Comparison of ENCODE assay signal across 1 cellular context in the genomic region with DNA sequence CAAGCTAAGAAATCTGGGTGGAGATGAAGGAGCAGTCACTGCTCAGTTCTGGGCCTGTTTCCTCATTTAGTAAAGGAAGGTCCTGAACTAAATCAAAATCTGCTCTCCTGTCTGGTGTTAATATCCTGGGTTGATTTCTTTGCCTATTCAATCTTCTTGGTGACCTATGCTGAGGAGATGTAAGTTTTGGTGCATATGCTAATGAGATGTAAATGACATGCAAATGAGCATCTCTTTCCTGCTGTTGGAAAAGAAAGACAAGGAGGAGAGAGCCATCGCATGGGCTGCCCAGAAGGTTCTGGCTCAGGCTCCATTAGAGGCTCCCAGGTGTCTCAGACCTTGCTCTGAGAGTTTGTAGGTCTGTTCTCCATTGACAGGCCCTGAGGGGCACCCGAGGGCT.
TF ChIP-seq lines count a peak whose summit lies in the region.

No MANE protein-coding gene starts in this region.

TF ChIP-seq in A549, 52 proteins besides CTCF, POLR2A, EP300 and RAD21:
- TF ChIP-seq ELK1 (IDR thresholded peaks at IDR 0.05; ENCODE audit: low read depth, low read length) (no peak), FOSB (CRISPR knock-in tag; IDR thresholded peaks at IDR 0.05) (no peak), CBX8 (IDR thresholded peaks at IDR 0.05) (no peak), TP53 (CRISPR knock-in tag; IDR thresholded peaks at IDR 0.05) (no peak), HEYL (CRISPR knock-in tag; IDR thresholded peaks at IDR 0.05) (no peak), MYC (IDR thresholded peaks at IDR 0.05; ENCODE audit: borderline replicate concordance, low read length) (no peak), HOXB5 (CRISPR knock-in tag; IDR thresholded peaks at IDR 0.05) (no peak), RARB (CRISPR knock-in tag; IDR thresholded peaks at IDR 0.05) (no peak), CBX2 (IDR thresholded peaks at IDR 0.05; ENCODE audit: borderline replicate concordance, low read depth) (no peak), TFCP2L1 (CRISPR knock-in tag; IDR thresholded peaks at IDR 0.05) (no peak), EHMT2 (IDR thresholded peaks at IDR 0.05; ENCODE audit: low read depth) (no peak), MAX (IDR thresholded peaks at IDR 0.05) (no peak)
- TF ChIP-seq, protein P1, sequence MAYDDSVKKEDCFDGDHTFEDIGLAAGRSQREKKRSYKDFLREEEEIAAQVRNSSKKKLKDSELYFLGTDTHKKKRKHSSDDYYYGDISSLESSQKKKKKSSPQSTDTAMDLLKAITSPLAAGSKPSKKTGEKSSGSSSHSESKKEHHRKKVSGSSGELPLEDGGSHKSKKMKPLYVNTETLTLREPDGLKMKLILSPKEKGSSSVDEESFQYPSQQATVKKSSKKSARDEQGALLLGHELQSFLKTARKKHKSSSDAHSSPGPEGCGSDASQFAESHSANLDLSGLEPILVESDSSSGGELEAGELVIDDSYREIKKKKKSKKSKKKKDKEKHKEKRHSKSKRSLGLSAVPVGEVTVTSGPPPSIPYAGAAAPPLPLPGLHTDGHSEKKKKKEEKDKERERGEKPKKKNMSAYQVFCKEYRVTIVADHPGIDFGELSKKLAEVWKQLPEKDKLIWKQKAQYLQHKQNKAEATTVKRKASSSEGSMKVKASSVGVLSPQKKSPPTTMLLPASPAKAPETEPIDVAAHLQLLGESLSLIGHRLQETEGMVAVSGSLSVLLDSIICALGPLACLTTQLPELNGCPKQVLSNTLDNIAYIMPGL (CRISPR knock-in tag; IDR thresholded peaks at IDR 0.05; ENCODE audit: borderline replicate concordance): no peak
- TF ChIP-seq, protein P2, sequence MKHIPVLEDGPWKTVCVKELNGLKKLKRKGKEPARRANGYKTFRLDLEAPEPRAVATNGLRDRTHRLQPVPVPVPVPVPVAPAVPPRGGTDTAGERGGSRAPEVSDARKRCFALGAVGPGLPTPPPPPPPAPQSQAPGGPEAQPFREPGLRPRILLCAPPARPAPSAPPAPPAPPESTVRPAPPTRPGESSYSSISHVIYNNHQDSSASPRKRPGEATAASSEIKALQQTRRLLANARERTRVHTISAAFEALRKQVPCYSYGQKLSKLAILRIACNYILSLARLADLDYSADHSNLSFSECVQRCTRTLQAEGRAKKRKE (CRISPR knock-in tag; IDR thresholded peaks at IDR 0.05; ENCODE audit: low read depth): no peak
- TF ChIP-seq, protein P3, sequence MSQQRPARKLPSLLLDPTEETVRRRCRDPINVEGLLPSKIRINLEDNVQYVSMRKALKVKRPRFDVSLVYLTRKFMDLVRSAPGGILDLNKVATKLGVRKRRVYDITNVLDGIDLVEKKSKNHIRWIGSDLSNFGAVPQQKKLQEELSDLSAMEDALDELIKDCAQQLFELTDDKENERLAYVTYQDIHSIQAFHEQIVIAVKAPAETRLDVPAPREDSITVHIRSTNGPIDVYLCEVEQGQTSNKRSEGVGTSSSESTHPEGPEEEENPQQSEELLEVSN (IDR thresholded peaks at IDR 0.05; ENCODE audit: borderline replicate concordance, low read depth): no peak
